ENCODE assay signal across 8 cellular contexts in the genomic region with DNA sequence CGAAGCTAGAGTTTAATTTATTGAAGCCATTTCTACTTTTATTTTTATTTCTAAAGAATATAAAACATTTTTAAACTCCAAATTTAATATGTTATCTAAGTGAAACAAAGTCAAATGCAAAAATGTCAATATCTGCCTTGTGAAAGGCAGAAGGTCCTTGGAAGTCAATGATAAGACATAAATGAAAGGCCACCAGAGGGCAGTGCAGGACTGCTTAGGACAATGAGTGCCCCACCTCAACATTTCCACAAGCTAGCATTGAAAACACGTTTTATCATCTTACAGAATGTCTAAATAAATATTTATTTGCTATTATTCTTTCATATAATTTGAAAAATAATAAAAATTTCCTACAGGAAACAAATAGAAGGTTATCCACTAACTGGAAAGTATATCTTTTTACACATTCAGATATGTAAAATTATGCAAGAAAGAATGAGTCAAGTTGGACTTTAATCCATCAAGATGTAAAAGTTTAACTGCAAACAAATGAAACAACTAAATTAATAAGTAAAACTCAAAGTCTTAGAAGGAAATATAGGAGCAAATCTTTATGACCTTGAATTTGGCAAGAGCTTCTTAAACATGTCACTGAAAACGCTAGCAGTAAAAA.
DNase-seq lines count a peak whose midpoint lies in the region; ATAC-seq, FAIRE-seq and TF ChIP-seq lines count a peak whose summit lies in the region.

No MANE protein-coding gene starts in this region.

- intact Hi-C loops in kidney (cut with DNase I): no loop called here

- H3K79me2 ChIP-seq in DOHH2 (ENCODE audit: control insufficient read depth, low read length): no peaks in the 10 kb centered on the region

- TF ChIP-seq CTCF in DOHH2 (IDR thresholded peaks at IDR 0.05; ENCODE audit: low read depth, low read length, poor library complexity, severe bottlenecking) (peak; percentile 32), bronchial epithelial cell (IDR thresholded peaks at IDR 0.05; ENCODE audit: insufficient read depth, low read length, severe bottlenecking) (peak; percentile 45), kidney (IDR thresholded peaks at IDR 0.05; ENCODE audit: borderline replicate concordance, extremely low read depth, insufficient read depth) (peak; percentile 72)

- no peaks in the 10 kb centered on the region for H3K9me2 ChIP-seq in DOHH2 (replicated peaks; ENCODE audit: control insufficient read depth, low read length)

- H3K4me1 ChIP-seq in DOHH2 (ENCODE audit: control insufficient read depth, low read length) (no peaks in the 10 kb centered on the region), kidney (ENCODE audit: control insufficient read depth in 1 of 2, insufficient read depth in 1 of 2, low read depth in 1 of 2, low read length in 2 of 2) (no peaks in the 10 kb centered on the region)

- no peaks in the 10 kb centered on the region for H4K20me1 ChIP-seq in DOHH2 (ENCODE audit: control insufficient read depth, insufficient read depth, low read depth, low read length)

- peak overlapping the region in 1 of 2 donors; percentile 31 for H3K9ac ChIP-seq in kidney (ENCODE audit: low read length in 2 of 2)

- DNase-seq in H4 (ENCODE audit: low spot score) (peak; percentile 65), NAMALWA (ENCODE audit: low spot score) (peak; percentile 72), SKM-1 treated with dmso at 0.1 percent for 144 hours (lab: John Stamatoyannopoulos, UW; ENCODE audit: unreplicated experiment) (peak; percentile 44), bronchial epithelial cell (ENCODE audit: low read depth) (peak; percentile 52), kidney (no peak)
- DNase-seq in stimulated activated CD4-positive, alpha-beta T cell treated with anti-CD3 and anti-CD28 coated beads, Interleukin-4, amount 100 ng/mL, for 4 hours: peak; percentile 9 to 27

- H3K27ac ChIP-seq in DOHH2 (ENCODE audit: low read depth, low read length) (no peak overlapping the region), kidney (ENCODE audit: low read depth in 2 of 2, low read length in 2 of 2) (peak overlapping the region; percentile 59 to 74)

- no peaks in the 10 kb centered on the region for H3K9me3 ChIP-seq in DOHH2 (ENCODE audit: control insufficient read depth, insufficient read depth, low read length)
- no peaks in the 10 kb centered on the region for H3K9me3 ChIP-seq in kidney (ENCODE audit: control insufficient read depth in 1 of 2, low read length in 2 of 2)

- FAIRE-seq in bronchial epithelial cell (lab: Jason Lieb, UNC) (no peak), kidney (lab: Jason Lieb, UNC) (peak; percentile 94)

- H3K4me3 ChIP-seq in DOHH2 (ENCODE audit: low read length) (no peak overlapping the region), bronchial epithelial cell (ENCODE audit: low read depth, low read length) (no peak overlapping the region), kidney (ENCODE audit: low read length in 2 of 2) (peak overlapping the region; percentile 65 to 83)

- H3K36me3 ChIP-seq in DOHH2 (ENCODE audit: control insufficient read depth, low read length) (no peaks in the 10 kb centered on the region), bronchial epithelial cell (ENCODE audit: control insufficient read depth, insufficient read depth, low read length) (no peaks in the 10 kb centered on the region), kidney (ENCODE audit: control insufficient read depth in 1 of 2, insufficient read depth in 2 of 2, low read length in 2 of 2) (no peaks in the 10 kb centered on the region)

- H3F3A ChIP-seq in DOHH2 (ENCODE audit: control insufficient read depth, insufficient read depth): no peaks in the 10 kb centered on the region

- H3K4me2 ChIP-seq in DOHH2 (ENCODE audit: low read length): no peak overlapping the region

- no peaks in the 10 kb centered on the region for H3K27me3 ChIP-seq in DOHH2 (ENCODE audit: control insufficient read depth, low read length)
- H3K27me3 ChIP-seq in bronchial epithelial cell (ENCODE audit: control insufficient read depth, insufficient read depth, low read length): no peaks in the 10 kb centered on the region

- no peak for ATAC-seq in GM21619 (IDR thresholded peaks at IDR 0.05; ENCODE audit: unreplicated experiment)

Comparison
In these comparisons a context has a peak if more than half of its experiments do, and no peak if none do; other contexts are left out.
1. H3K4me3 ChIP-seq: peak in kidney (2 of 2); none in DOHH2 (single experiment) and bronchial epithelial cell (single experiment).
2. Peak in every context shown above with its lines, with median percentiles within 50 percentile points of each other: CTCF ChIP-seq.